ENCODE assay signal across 9 cellular contexts in genomic region chr16:85935957-85936760, GRCh38. TPM values are rescaled to one million over a fixed set of nuclear protein-coding genes. Genes with fewer than 3 reads are reported as not detected.
DNase-seq lines count a peak whose midpoint lies in the region; ATAC-seq and TF ChIP-seq lines count a peak whose summit lies in the region.
"Had no signal": no experiment of that assay in that cellular context is flagged by ENCODE, and none has a peak within 500 bp of the region (broad histone marks: within the 10 kb centered on the region; RNA-seq: fewer than 3 reads in every experiment).

No MANE protein-coding gene starts in this region.

- peak overlapping the region; percentile 5 for H3K4me3 ChIP-seq in thoracic aorta
- no peak overlapping the region for H3K4me3 ChIP-seq in mammary epithelial cell (replicated peaks in 1 of 3; ENCODE audit: insufficient read depth in 1 of 3, low read depth in 2 of 3, low read length in 3 of 3)
- H3K4me3 ChIP-seq: lung had no signal

- no TSS peak for BruUV-seq in mammary epithelial cell (replicated peaks; lab: Mats Ljungman, UMichigan)

- H3K36me3 Mint-ChIP-seq in activated CD4-positive, alpha-beta T cell treated with anti-CD3 and anti-CD28 coated beads for 36 hours (ENCODE audit: low read depth) = peaks cover 17% of the 10 kb centered on the region

- H3K4me3 Mint-ChIP-seq in activated CD4-positive, alpha-beta T cell treated with anti-CD3 and anti-CD28 coated beads for 36 hours = peak overlapping the region; percentile 49

- H3K4me1 ChIP-seq in thoracic aorta (ENCODE audit: control insufficient read depth in 1 of 2, low read depth in 2 of 2) (no peaks in the 10 kb centered on the region), mammary epithelial cell (ENCODE audit: insufficient read depth, low read length) (no peaks in the 10 kb centered on the region)

- H3K27ac Mint-ChIP-seq in activated CD4-positive, alpha-beta T cell treated with anti-CD3 and anti-CD28 coated beads for 36 hours = peak overlapping the region; percentile 84

- intact Hi-C loops in activated CD4-positive, alpha-beta T cell treated with anti-CD3 and anti-CD28 coated beads for 36 hours (cut with DNase I, micrococcal nuclease) = loop anchor here (1.0 to 2.0 kb wide), 15 partner anchors 11 to 881 kb away; partner anchors contain the start of genes COX4I1 (in 1 of the 2) and EMC8 (in 1 of the 2)
- intact Hi-C loops in mammary epithelial cell (cut with micrococcal nuclease) = no loop called here

- peak; percentile 90 for DNase-seq in activated CD4-positive, alpha-beta T cell treated with anti-CD3 and anti-CD28 coated beads for 36 hours
- DNase-seq in kidney tubule cell (ENCODE audit: low spot score) = peak; percentile 62
- no peak for DNase-seq in thoracic aorta (ENCODE audit: low spot score)
- no peak for DNase-seq in mammary epithelial cell
- DNase-seq in NCI-H187 (lab: John Stamatoyannopoulos, UW) = no peak
- DNase-seq in dermis blood vessel endothelial cell = no peak

- H3K27me3 ChIP-seq in thoracic aorta (replicated peaks; ENCODE audit: insufficient read depth) (no peaks in the 10 kb centered on the region), mammary epithelial cell (ENCODE audit: insufficient read depth, low read length) (no peaks in the 10 kb centered on the region)

- H3K9me3 ChIP-seq in thoracic aorta (no peaks in the 10 kb centered on the region), mammary epithelial cell (replicated peaks; ENCODE audit: insufficient read depth, low read length) (no peaks in the 10 kb centered on the region)

- POLR2A ChIA-PET in activated CD4-positive, alpha-beta T cell treated with anti-CD3 and anti-CD28 coated beads for 36 hours (lab: Charles Lee) = interaction anchor here (0.6 to 1.5 kb wide), 7 partner anchors 11 to 1017 kb away, joined by 3 to 13 read pairs (median 4); no protein-coding TSS in a partner anchor

- no peak overlapping the region for H3K9ac ChIP-seq in mammary epithelial cell (ENCODE audit: insufficient read depth, low read length)

- no peaks in the 10 kb centered on the region for H3K9me3 Mint-ChIP-seq in activated CD4-positive, alpha-beta T cell treated with anti-CD3 and anti-CD28 coated beads for 36 hours (ENCODE audit: low read depth)

- CTCF ChIA-PET in activated CD4-positive, alpha-beta T cell treated with anti-CD3 and anti-CD28 coated beads for 36 hours (lab: Charles Lee) = interaction anchor here (0.5 to 4.6 kb wide), 5 partner anchors 40 to 626 kb away, joined by 3 to 37 read pairs (median 4); no protein-coding TSS in a partner anchor
- CTCF ChIA-PET in mammary epithelial cell (lab: Charles Lee; ENCODE audit: low non-redundant PET) = no interaction called here

- peaks cover 63% of the 10 kb centered on the region for H3K4me1 Mint-ChIP-seq in activated CD4-positive, alpha-beta T cell treated with anti-CD3 and anti-CD28 coated beads for 36 hours

- H3K27ac ChIP-seq in thoracic aorta = no peak overlapping the region
- H3K27ac ChIP-seq in mammary epithelial cell (ENCODE audit: insufficient read depth, low read depth, low read length) = no peak overlapping the region

- WGBS in mammary epithelial cell (ENCODE audit: low coverage, missing lambda C conversion rate) = 57% methylated on average over 20 of the region's 22 CpGs

- no peak for TF ChIP-seq CTCF in thoracic aorta (IDR thresholded peaks at IDR 0.05)
- no peak for TF ChIP-seq CTCF in mammary epithelial cell (conservative IDR thresholded peaks at IDR 0.05 in 1 of 2, IDR thresholded peaks at IDR 0.05 in 1 of 2; ENCODE audit: extremely low read depth in 1 of 2, insufficient read depth in 1 of 2, low read depth in 1 of 2, low read length in 2 of 2)

- ATAC-seq in GM19351 (IDR thresholded peaks at IDR 0.05; ENCODE audit: unreplicated experiment) (peak; percentile 83), HG03378 (IDR thresholded peaks at IDR 0.05; ENCODE audit: unreplicated experiment) (peak; percentile 55), thoracic aorta (ENCODE audit: insufficient number of reproducible peaks, low FRiP score, low read depth) (no peak)
- peak; percentile 83 for ATAC-seq in activated CD4-positive, alpha-beta T cell treated with anti-CD3 and anti-CD28 coated beads for 36 hours

- H3K79me2 ChIP-seq in mammary epithelial cell (ENCODE audit: insufficient read depth, low read length) = no peaks in the 10 kb centered on the region

- no peak overlapping the region for H3K4me2 ChIP-seq in mammary epithelial cell (ENCODE audit: insufficient read depth, low read depth, low read length)

- no peaks in the 10 kb centered on the region for H3K27me3 Mint-ChIP-seq in activated CD4-positive, alpha-beta T cell treated with anti-CD3 and anti-CD28 coated beads for 36 hours

- dilution Hi-C loops in mammary epithelial cell (cut with HindIII; ENCODE audit: low sequenced_read_pairs) = no loop called here

- no peak overlapping the region for H2AFZ ChIP-seq in mammary epithelial cell (ENCODE audit: low read depth, low read length)

- in situ Hi-C loops in mammary epithelial cell (cut with MboI; ENCODE audit: low sequenced_read_pairs in 2 of 2) = no loop called here

- H3K36me3 ChIP-seq in thoracic aorta (no peaks in the 10 kb centered on the region), mammary epithelial cell (ENCODE audit: insufficient read depth, low read length) (no peaks in the 10 kb centered on the region)

- H4K20me1 ChIP-seq in mammary epithelial cell (ENCODE audit: insufficient read depth, low read length) = no peaks in the 10 kb centered on the region

RNA-seq across cellular contexts. Expression of gene IRF8, which starts 37.2 kb away (rescaled TPM):
- 100 to 1,000 TPM; 227 to 250 TPM for total RNA-seq in activated CD4-positive, alpha-beta T cell treated with anti-CD3 and anti-CD28 coated beads for 36 hours
- 10 to 100 TPM; 27.0 to 28.8 TPM for total RNA-seq in thoracic aorta
- total RNA-seq in mammary epithelial cell = not detected
- not detected for polyA plus RNA-seq in mammary epithelial cell
- not detected for polyA minus RNA-seq in mammary epithelial cell
- 2.4 and 25.9 TPM in 2 replicates for total RNA-seq in dermis blood vessel endothelial cell

Comparison
In these comparisons a context has a peak if more than half of its experiments do, and no peak if none do; other contexts are left out.
1. DNase-seq: peak in activated CD4-positive, alpha-beta T cell treated with anti-CD3 and anti-CD28 coated beads for 36 hours (single experiment) and kidney tubule cell (single experiment); none in thoracic aorta (single experiment), mammary epithelial cell (single experiment), NCI-H187 (0 of 2) and dermis blood vessel endothelial cell (single experiment).